Comparison of ENCODE assay signal across 19 cellular contexts in genomic region chr9:135282808-135283207, GRCh38.
"Had no signal": no experiment of that assay in that cellular context is flagged by ENCODE, and none has a peak within 500 bp of the region (broad histone marks: within the 10 kb centered on the region; RNA-seq: fewer than 3 reads in every experiment).

No MANE protein-coding gene starts in this region.

- H3K27ac ChIP-seq: adrenal gland had no signal

- H3K4me3 Mint-ChIP-seq: activated CD4-positive, alpha-beta T cell treated with anti-CD3 and anti-CD28 coated beads, Interleukin-2, amount 10 ng/mL, durations not matched to agents 24 days and 14 days; activated CD8-positive, alpha-beta T cell treated with anti-CD3 and anti-CD28 coated beads, Interleukin-2, amount 10 ng/mL, durations not matched to agents 7 days and 5 days; activated naive CD4-positive, alpha-beta T cell treated with anti-CD3 and anti-CD28 coated beads for 36 hours; activated T-cell treated with anti-CD3 and anti-CD28 coated beads, Interleukin-2, amount 50 U/mL, for 4 hours; activated T-helper 1 cell treated with anti-CD3 and anti-CD28 coated beads, Interleukin-12 subunit alpha, Interleukin-12 subunit beta, Interleukin-2, Interleukin-4 antibody, amounts not matched to agents 30 ng/mL and 10 ng/mL and 1 ng/mL, durations not matched to agents 14 hours and 24 hours and 36 hours had no signal

- H3K4me1 ChIP-seq: adrenal gland had no signal

- H3K9me3 ChIP-seq: adrenal gland had no signal

- H3K4me1 Mint-ChIP-seq: activated CD4-positive, alpha-beta T cell treated with anti-CD3 and anti-CD28 coated beads, Interleukin-2, amount 10 ng/mL, durations not matched to agents 24 days and 14 days had no signal

- H3K4me3 ChIP-seq: adrenal gland had no signal

- H3K36me3 Mint-ChIP-seq: brain had no signal

- DNase-seq: activated CD4-positive, alpha-beta T cell treated with anti-CD3 and anti-CD28 coated beads, Interleukin-2, amount 10 ng/mL, durations not matched to agents 24 days and 14 days; activated CD4-positive, alpha-beta T cell treated with anti-CD3 and anti-CD28 coated beads, Interleukin-2, amount 50 U/mL, for 48 hours; activated CD8-positive, alpha-beta memory T cell treated with anti-CD3 and anti-CD28 coated beads, Interleukin-2, amount 50 U/mL, for 4 hours; activated CD8-positive, alpha-beta T cell treated with anti-CD3 and anti-CD28 coated beads, Interleukin-2, amount 10 ng/mL, durations not matched to agents 7 days and 5 days; activated gamma-delta T cell treated with Interleukin-2 at 50 U/mL for 16 hours; activated naive CD4-positive, alpha-beta T cell treated with anti-CD3 and anti-CD28 coated beads for 36 hours; activated T-cell treated with anti-CD3 and anti-CD28 coated beads for 4 hours; activated T-cell treated with anti-CD3 and anti-CD28 coated beads, Interleukin-2, amount 50 U/mL, for 4 hours; adrenal gland; NCI-H1417 treated with DMSO at 0.1 percent for 48 hours; NCI-H226; NCI-H524 treated with DMSO at 0.1 percent for 48 hours; SW 1271; T-helper 1 cell; T-helper 2 cell; T-helper 9 cell had no signal

- H3K9me3 Mint-ChIP-seq: activated T-cell treated with anti-CD3 and anti-CD28 coated beads, Interleukin-2, amount 50 U/mL, for 4 hours had no signal

- H3K27ac Mint-ChIP-seq: activated CD4-positive, alpha-beta T cell treated with anti-CD3 and anti-CD28 coated beads, Interleukin-2, amount 10 ng/mL, durations not matched to agents 24 days and 14 days; activated CD8-positive, alpha-beta T cell treated with anti-CD3 and anti-CD28 coated beads, Interleukin-2, amount 10 ng/mL, durations not matched to agents 7 days and 5 days; activated naive CD4-positive, alpha-beta T cell treated with anti-CD3 and anti-CD28 coated beads for 36 hours; activated T-helper 1 cell treated with anti-CD3 and anti-CD28 coated beads, Interleukin-12 subunit alpha, Interleukin-12 subunit beta, Interleukin-2, Interleukin-4 antibody, amounts not matched to agents 30 ng/mL and 10 ng/mL and 1 ng/mL, durations not matched to agents 14 hours and 24 hours and 36 hours had no signal

- H3K27me3 ChIP-seq: adrenal gland had no signal

- ATAC-seq: activated CD8-positive, alpha-beta T cell treated with anti-CD3 and anti-CD28 coated beads, Interleukin-2, amount 10 ng/mL, durations not matched to agents 7 days and 5 days; activated naive CD4-positive, alpha-beta T cell treated with anti-CD3 and anti-CD28 coated beads, Interleukin-2, amount 50 U/mL, for 72 hours; activated T-cell treated with anti-CD3 and anti-CD28 coated beads, Interleukin-2, amount 50 U/mL, for 4 hours had no signal

- H3K27me3 Mint-ChIP-seq: activated CD4-positive, alpha-beta T cell treated with anti-CD3 and anti-CD28 coated beads, Interleukin-2, amount 10 ng/mL, durations not matched to agents 24 days and 14 days had no signal

- H3K36me3 ChIP-seq: adrenal gland had no signal
